9 cellular contexts compared by ENCODE assay signal in the genomic region with DNA sequence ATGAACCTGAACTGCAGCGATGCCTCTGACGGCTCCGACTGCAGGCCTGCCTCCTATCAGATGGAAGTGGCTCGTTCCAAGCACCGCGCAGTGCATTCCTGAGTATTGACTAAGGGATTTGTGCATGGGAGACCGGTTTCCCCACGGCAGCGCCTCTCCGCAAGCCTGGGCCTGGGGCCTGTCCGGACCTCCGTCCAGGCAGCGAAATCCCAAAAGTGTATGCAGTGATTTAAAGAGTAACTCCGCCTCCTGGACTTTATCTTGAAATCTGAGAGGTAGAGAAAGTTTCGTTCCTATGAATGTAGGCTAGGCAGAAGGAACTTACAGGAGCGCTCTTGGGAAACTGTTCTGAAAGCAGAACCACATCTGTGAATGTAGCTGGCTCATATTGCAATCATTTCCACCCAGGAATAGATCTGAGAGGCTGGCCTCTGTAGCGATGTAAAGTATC.
DNase-seq lines count a peak whose midpoint lies in the region; ATAC-seq and TF ChIP-seq lines count a peak whose summit lies in the region.
"Had no signal": no experiment of that assay in that cellular context is flagged by ENCODE, and none has a peak within 500 bp of the region (broad histone marks: within the 10 kb centered on the region; RNA-seq: fewer than 3 reads in every experiment).

No MANE protein-coding gene starts in this region.

- no peak for ATAC-seq in HG02981 (IDR thresholded peaks at IDR 0.05; ENCODE audit: unreplicated experiment)

- peaks cover 16% of the 10 kb centered on the region for H3K4me1 Mint-ChIP-seq in neural crest cell
- H3K4me1 Mint-ChIP-seq: B cell had no signal

- H3K4me3 Mint-ChIP-seq in neural crest cell: peak overlapping the region; percentile 21
- H3K4me3 Mint-ChIP-seq: B cell had no signal

- no peak for TF ChIP-seq CTCF in neural crest cell (conservative IDR thresholded peaks at IDR 0.05)

- no peaks in the 10 kb centered on the region for H3K27me3 Mint-ChIP-seq in neural crest cell (ENCODE audit: low read depth)

- H3K27ac Mint-ChIP-seq in neural crest cell (ENCODE audit: unreplicated experiment): peak overlapping the region; percentile 63
- H3K27ac Mint-ChIP-seq: B cell had no signal

- no peaks in the 10 kb centered on the region for H3K9me3 Mint-ChIP-seq in neural crest cell

- DNase-seq in SIG-M5 treated with dmso at 0.1 percent for 504 hours (lab: John Stamatoyannopoulos, UW; ENCODE audit: unreplicated experiment): peak; percentile 8
- DNase-seq in SIG-M5 (lab: John Stamatoyannopoulos, UW): no peak
- peak; percentile 71 for DNase-seq in fibroblast of peridontal ligament (ENCODE audit: extremely low read depth)
- peak; percentile 5 for DNase-seq in neural crest cell (ENCODE audit: low read depth, low spot score)
- no peak for DNase-seq in UCSD-AML1 (lab: John Stamatoyannopoulos, UW; ENCODE audit: unreplicated experiment)
- no peak for DNase-seq in RPMI8226
- no peak for DNase-seq in NCI-H82 treated with DMSO at 0.1 percent for 48 hours (lab: John Stamatoyannopoulos, UW; ENCODE audit: unreplicated experiment)

- no peaks in the 10 kb centered on the region for H3K36me3 Mint-ChIP-seq in neural crest cell (ENCODE audit: low read depth)

Comparison
In these comparisons a context has a peak if more than half of its experiments do, and no peak if none do; other contexts are left out.
1. DNase-seq: peak in SIG-M5 treated with dmso at 0.1 percent for 504 hours (single experiment), fibroblast of peridontal ligament (single experiment) and neural crest cell (single experiment); none in SIG-M5 (single experiment), UCSD-AML1 (single experiment), RPMI8226 (single experiment) and NCI-H82 treated with DMSO at 0.1 percent for 48 hours (single experiment).